ENCODE assay signal across 18 cellular contexts in the genomic region with DNA sequence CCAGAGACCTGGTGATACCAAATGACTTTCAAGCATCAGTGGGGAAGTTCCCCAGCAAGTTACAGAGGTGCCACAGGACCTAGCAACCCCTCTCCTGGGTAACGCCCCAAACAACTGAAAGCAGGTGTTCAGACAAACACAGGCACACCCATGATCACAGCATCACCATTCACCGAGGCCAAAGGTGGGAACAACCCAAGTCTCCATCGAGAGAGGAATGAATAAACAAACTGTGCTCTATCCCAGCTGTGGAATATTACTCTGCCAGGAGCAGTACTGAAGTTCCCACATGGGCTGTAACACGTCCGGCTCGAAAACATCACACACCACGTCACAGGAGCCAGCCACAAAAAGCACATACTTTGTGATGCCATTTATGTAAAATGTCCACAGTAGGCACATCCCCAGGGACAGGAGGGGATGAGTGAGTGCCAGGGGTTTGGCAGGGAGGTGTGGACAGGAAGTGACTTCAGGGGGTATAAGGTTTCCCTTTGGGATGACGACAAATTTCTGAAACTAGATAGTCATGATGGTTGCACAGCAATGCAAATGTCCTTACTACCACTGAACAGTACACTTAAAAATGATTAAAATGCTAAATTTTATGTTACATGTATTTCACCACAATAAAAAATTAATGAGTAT.
"Had no signal": no experiment of that assay in that cellular context is flagged by ENCODE, and none has a peak within 500 bp of the region (broad histone marks: within the 10 kb centered on the region; RNA-seq: fewer than 3 reads in every experiment).

No MANE protein-coding gene starts in this region.

- DNase-seq: activated CD4-positive, alpha-beta T cell treated with anti-CD3 and anti-CD28 coated beads for 4 hours; activated CD8-positive, alpha-beta memory T cell treated with anti-CD3 and anti-CD28 coated beads, Interleukin-2, amount 50 U/mL, for 48 hours; activated CD8-positive, alpha-beta T cell treated with anti-CD3 and anti-CD28 coated beads, Interleukin-2, amount 10 ng/mL, durations not matched to agents 7 days and 5 days; activated naive CD4-positive, alpha-beta T cell treated with anti-CD3 and anti-CD28 coated beads for 36 hours; caudate nucleus; effector CD4-positive, alpha-beta T cell; gastrocnemius medialis; heart right ventricle; islet precursor cell; left ventricle myocardium inferior; nephron progenitor cell; T-helper 1 cell; trophoblast cell had no signal

- H3K4me3 ChIP-seq: coronary artery, gastrocnemius medialis, heart right ventricle, left ventricle myocardium inferior, skin epidermis had no signal

- ATAC-seq: activated CD8-positive, alpha-beta T cell treated with anti-CD3 and anti-CD28 coated beads, Interleukin-2, amount 10 ng/mL, durations not matched to agents 7 days and 5 days; activated T-helper 17 cell treated with anti-CD3 and anti-CD28 coated beads, Interleukin-2, amount 50 U/mL, for 72 hours; heart right ventricle; stimulated activated effector memory CD8-positive, alpha-beta T cell treated with anti-CD3 and anti-CD28 coated beads, Interleukin-12 subunit alpha, Interleukin-12 subunit beta, amount 100 ng/mL, for 72 hours had no signal

- H3K36me3 Mint-ChIP-seq: stimulated activated effector memory CD8-positive, alpha-beta T cell treated with anti-CD3 and anti-CD28 coated beads, Interleukin-12 subunit alpha, Interleukin-12 subunit beta, amount 100 ng/mL, for 72 hours had no signal

- H3K9me3 Mint-ChIP-seq: activated naive CD4-positive, alpha-beta T cell treated with anti-CD3 and anti-CD28 coated beads for 36 hours; activated T-helper 17 cell treated with anti-CD3 and anti-CD28 coated beads, Interleukin-2, amount 50 U/mL, for 72 hours; memory B cell; nephron progenitor cell; stimulated activated effector memory CD8-positive, alpha-beta T cell treated with anti-CD3 and anti-CD28 coated beads, Interleukin-12 subunit alpha, Interleukin-12 subunit beta, amount 100 ng/mL, for 72 hours had no signal

- H3K27ac Mint-ChIP-seq: activated CD8-positive, alpha-beta T cell treated with anti-CD3 and anti-CD28 coated beads, Interleukin-2, amount 10 ng/mL, durations not matched to agents 7 days and 5 days; activated naive CD4-positive, alpha-beta T cell treated with anti-CD3 and anti-CD28 coated beads for 36 hours; activated T-helper 17 cell treated with anti-CD3 and anti-CD28 coated beads, Interleukin-2, amount 50 U/mL, for 72 hours; memory B cell; nephron progenitor cell; stimulated activated effector memory CD8-positive, alpha-beta T cell treated with anti-CD3 and anti-CD28 coated beads, Interleukin-12 subunit alpha, Interleukin-12 subunit beta, amount 100 ng/mL, for 72 hours had no signal

- H3K27me3 Mint-ChIP-seq: activated T-helper 17 cell treated with anti-CD3 and anti-CD28 coated beads, Interleukin-2, amount 50 U/mL, for 72 hours; memory B cell had no signal

- H3K4me3 Mint-ChIP-seq: activated CD8-positive, alpha-beta T cell treated with anti-CD3 and anti-CD28 coated beads, Interleukin-2, amount 10 ng/mL, durations not matched to agents 7 days and 5 days; activated naive CD4-positive, alpha-beta T cell treated with anti-CD3 and anti-CD28 coated beads for 36 hours; activated T-helper 17 cell treated with anti-CD3 and anti-CD28 coated beads, Interleukin-2, amount 50 U/mL, for 72 hours; memory B cell; nephron progenitor cell; stimulated activated effector memory CD8-positive, alpha-beta T cell treated with anti-CD3 and anti-CD28 coated beads, Interleukin-12 subunit alpha, Interleukin-12 subunit beta, amount 100 ng/mL, for 72 hours had no signal

- H3K4me1 Mint-ChIP-seq: activated T-helper 17 cell treated with anti-CD3 and anti-CD28 coated beads, Interleukin-2, amount 50 U/mL, for 72 hours; memory B cell had no signal
